In the genomic region with DNA sequence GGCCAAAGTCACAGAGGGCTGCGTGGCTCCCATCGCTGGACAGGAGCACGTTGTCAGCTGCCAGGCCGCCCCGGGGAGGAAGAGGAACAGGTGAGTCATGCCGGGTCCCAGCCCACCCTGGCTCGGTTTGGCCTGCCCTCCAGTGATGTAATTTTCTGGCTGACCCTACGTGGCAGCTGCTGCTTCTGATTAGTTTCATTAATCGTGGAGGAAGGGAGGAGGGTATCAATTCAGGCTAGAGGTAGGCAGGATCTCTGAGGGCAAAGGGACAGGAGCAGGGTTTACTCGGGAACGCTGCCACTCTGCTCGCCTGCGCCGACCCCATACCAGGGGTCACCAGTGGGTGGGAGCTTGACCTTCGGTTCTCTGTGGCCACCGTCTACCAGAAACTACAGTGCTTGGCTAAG, we compare ENCODE assay signal across 2 cellular contexts.
TF ChIP-seq lines count a peak whose summit lies in the region.

No MANE protein-coding gene starts in this region.

TF ChIP-seq in liver, 16 proteins besides CTCF, POLR2A, EP300 and RAD21:
- TF ChIP-seq NR2F2 (IDR thresholded peaks at IDR 0.05) (peak; percentile 78), YY1 (IDR thresholded peaks at IDR 0.05) (no peak), RXRA (IDR thresholded peaks at IDR 0.05) (peak; percentile 93 to 98), HNF4A (conservative IDR thresholded peaks at IDR 0.05) (peak; percentile 79 to 82), SP1 (IDR thresholded peaks at IDR 0.05) (peak; percentile 77), JUND (IDR thresholded peaks at IDR 0.05) (peak; percentile 57 to 84), HNF4G (IDR thresholded peaks at IDR 0.05) (peak; percentile 44)
- TF ChIP-seq, protein P1, sequence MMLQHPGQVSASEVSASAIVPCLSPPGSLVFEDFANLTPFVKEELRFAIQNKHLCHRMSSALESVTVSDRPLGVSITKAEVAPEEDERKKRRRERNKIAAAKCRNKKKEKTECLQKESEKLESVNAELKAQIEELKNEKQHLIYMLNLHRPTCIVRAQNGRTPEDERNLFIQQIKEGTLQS (IDR thresholded peaks at IDR 0.05), result no peak
- TF ChIP-seq, protein P2, sequence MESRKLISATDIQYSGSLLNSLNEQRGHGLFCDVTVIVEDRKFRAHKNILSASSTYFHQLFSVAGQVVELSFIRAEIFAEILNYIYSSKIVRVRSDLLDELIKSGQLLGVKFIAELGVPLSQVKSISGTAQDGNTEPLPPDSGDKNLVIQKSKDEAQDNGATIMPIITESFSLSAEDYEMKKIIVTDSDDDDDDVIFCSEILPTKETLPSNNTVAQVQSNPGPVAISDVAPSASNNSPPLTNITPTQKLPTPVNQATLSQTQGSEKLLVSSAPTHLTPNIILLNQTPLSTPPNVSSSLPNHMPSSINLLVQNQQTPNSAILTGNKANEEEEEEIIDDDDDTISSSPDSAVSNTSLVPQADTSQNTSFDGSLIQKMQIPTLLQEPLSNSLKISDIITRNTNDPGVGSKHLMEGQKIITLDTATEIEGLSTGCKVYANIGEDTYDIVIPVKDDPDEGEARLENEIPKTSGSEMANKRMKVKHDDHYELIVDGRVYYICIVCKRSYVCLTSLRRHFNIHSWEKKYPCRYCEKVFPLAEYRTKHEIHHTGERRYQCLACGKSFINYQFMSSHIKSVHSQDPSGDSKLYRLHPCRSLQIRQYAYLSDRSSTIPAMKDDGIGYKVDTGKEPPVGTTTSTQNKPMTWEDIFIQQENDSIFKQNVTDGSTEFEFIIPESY (IDR thresholded peaks at IDR 0.05), result no peak

TF ChIP-seq in HepG2, 621 proteins besides CTCF, POLR2A, EP300 and RAD21:
- TF ChIP-seq, protein P3, sequence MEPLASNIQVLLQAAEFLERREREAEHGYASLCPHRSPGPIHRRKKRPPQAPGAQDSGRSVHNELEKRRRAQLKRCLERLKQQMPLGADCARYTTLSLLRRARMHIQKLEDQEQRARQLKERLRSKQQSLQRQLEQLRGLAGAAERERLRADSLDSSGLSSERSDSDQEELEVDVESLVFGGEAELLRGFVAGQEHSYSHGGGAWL (CRISPR knock-in tag; IDR thresholded peaks at IDR 0.05), result no peak
- TF ChIP-seq BRD4 (CRISPR knock-in tag; IDR thresholded peaks at IDR 0.05) (no peak), SMYD3 (CRISPR knock-in tag; IDR thresholded peaks at IDR 0.05) (no peak), ZNF616 (CRISPR knock-in tag; IDR thresholded peaks at IDR 0.05; ENCODE audit: low read depth) (no peak)
- TF ChIP-seq, protein P4, sequence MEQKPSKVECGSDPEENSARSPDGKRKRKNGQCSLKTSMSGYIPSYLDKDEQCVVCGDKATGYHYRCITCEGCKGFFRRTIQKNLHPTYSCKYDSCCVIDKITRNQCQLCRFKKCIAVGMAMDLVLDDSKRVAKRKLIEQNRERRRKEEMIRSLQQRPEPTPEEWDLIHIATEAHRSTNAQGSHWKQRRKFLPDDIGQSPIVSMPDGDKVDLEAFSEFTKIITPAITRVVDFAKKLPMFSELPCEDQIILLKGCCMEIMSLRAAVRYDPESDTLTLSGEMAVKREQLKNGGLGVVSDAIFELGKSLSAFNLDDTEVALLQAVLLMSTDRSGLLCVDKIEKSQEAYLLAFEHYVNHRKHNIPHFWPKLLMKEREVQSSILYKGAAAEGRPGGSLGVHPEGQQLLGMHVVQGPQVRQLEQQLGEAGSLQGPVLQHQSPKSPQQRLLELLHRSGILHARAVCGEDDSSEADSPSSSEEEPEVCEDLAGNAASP (CRISPR knock-in tag; IDR thresholded peaks at IDR 0.05; ENCODE audit: borderline replicate concordance), result no peak
- TF ChIP-seq, protein P5, sequence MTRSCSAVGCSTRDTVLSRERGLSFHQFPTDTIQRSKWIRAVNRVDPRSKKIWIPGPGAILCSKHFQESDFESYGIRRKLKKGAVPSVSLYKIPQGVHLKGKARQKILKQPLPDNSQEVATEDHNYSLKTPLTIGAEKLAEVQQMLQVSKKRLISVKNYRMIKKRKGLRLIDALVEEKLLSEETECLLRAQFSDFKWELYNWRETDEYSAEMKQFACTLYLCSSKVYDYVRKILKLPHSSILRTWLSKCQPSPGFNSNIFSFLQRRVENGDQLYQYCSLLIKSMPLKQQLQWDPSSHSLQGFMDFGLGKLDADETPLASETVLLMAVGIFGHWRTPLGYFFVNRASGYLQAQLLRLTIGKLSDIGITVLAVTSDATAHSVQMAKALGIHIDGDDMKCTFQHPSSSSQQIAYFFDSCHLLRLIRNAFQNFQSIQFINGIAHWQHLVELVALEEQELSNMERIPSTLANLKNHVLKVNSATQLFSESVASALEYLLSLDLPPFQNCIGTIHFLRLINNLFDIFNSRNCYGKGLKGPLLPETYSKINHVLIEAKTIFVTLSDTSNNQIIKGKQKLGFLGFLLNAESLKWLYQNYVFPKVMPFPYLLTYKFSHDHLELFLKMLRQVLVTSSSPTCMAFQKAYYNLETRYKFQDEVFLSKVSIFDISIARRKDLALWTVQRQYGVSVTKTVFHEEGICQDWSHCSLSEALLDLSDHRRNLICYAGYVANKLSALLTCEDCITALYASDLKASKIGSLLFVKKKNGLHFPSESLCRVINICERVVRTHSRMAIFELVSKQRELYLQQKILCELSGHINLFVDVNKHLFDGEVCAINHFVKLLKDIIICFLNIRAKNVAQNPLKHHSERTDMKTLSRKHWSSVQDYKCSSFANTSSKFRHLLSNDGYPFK (CRISPR knock-in tag; IDR thresholded peaks at IDR 0.05; ENCODE audit: borderline replicate concordance), result no peak
